In the genomic region with DNA sequence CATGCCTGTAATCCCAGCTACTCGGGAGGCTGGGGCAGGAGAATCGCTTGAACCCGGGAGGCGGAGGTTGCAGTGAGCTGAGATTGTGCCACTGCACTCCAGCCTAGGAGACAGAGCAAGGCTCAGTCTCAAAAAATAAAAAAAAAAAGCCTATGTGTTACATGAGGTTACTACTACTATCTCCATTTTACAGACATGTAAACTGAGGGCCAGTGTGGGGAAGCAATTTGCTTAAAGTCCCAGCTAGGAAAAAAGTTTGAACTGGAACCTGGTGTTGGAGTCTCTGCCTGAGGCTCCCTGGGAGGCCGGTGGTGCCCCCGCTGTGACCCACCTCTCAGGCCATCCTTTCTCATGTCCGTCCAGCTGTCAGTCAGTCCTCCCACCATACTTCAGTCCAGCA, we compare ENCODE assay signal across 3 cellular contexts.
TF ChIP-seq lines count a peak whose summit lies in the region.

No MANE protein-coding gene starts in this region.

TF ChIP-seq in A549, 52 proteins besides CTCF, POLR2A, EP300 and RAD21:
- TF ChIP-seq CHD2 (IDR thresholded peaks at IDR 0.05; ENCODE audit: low read length, partially characterized antibody): no peak
- peak; percentile 76 for TF ChIP-seq KDM1A (IDR thresholded peaks at IDR 0.05; ENCODE audit: low read depth)
- no peak for TF ChIP-seq ZSCAN20 (CRISPR knock-in tag; IDR thresholded peaks at IDR 0.05)

TF ChIP-seq in K562, 482 proteins besides CTCF, POLR2A, EP300 and RAD21:
- TF ChIP-seq, protein P1, sequence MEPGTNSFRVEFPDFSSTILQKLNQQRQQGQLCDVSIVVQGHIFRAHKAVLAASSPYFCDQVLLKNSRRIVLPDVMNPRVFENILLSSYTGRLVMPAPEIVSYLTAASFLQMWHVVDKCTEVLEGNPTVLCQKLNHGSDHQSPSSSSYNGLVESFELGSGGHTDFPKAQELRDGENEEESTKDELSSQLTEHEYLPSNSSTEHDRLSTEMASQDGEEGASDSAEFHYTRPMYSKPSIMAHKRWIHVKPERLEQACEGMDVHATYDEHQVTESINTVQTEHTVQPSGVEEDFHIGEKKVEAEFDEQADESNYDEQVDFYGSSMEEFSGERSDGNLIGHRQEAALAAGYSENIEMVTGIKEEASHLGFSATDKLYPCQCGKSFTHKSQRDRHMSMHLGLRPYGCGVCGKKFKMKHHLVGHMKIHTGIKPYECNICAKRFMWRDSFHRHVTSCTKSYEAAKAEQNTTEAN (CRISPR knock-in tag; IDR thresholded peaks at IDR 0.05): no peak
- TF ChIP-seq SRSF1 (IDR thresholded peaks at IDR 0.05; ENCODE audit: low read depth, low read length): no peak
- 0 out of 2 replicates have a peak, but pooled peaks have one; percentile 25 for TF ChIP-seq BCOR (IDR thresholded peaks at IDR 0.05)
- TF ChIP-seq RBM25 (IDR thresholded peaks at IDR 0.05; ENCODE audit: low read depth, low read length, severe bottlenecking): peak; percentile 35
- TF ChIP-seq NCOA1 (IDR thresholded peaks at IDR 0.05; ENCODE audit: low read depth): no peak

TF ChIP-seq in SK-N-SH treated with all-trans-retinoic acid at 6 μM for 48 hours, 23 proteins besides CTCF, POLR2A, EP300 and RAD21:
- TF ChIP-seq ZFP3 (CRISPR knock-in tag; IDR thresholded peaks at IDR 0.05) (no peak), ZNF565 (CRISPR knock-in tag; conservative IDR thresholded peaks at IDR 0.05; ENCODE audit: low read depth) (no peak), CSRNP3 (CRISPR knock-in tag; IDR thresholded peaks at IDR 0.05) (no peak), OSR1 (CRISPR knock-in tag; IDR thresholded peaks at IDR 0.05) (no peak), PATZ1 (CRISPR knock-in tag; IDR thresholded peaks at IDR 0.05; ENCODE audit: borderline replicate concordance) (no peak), ZNF8 (CRISPR knock-in tag; IDR thresholded peaks at IDR 0.05) (no peak), ZFP30 (CRISPR knock-in tag; IDR thresholded peaks at IDR 0.05) (no peak), ESRRG (CRISPR knock-in tag; IDR thresholded peaks at IDR 0.05) (no peak), BACH2 (CRISPR knock-in tag; IDR thresholded peaks at IDR 0.05; ENCODE audit: borderline replicate concordance) (no peak), SNAI2 (CRISPR knock-in tag; IDR thresholded peaks at IDR 0.05) (no peak), ARNTL (CRISPR knock-in tag; IDR thresholded peaks at IDR 0.05; ENCODE audit: borderline replicate concordance, low read depth) (no peak), ZC3H10 (CRISPR knock-in tag; IDR thresholded peaks at IDR 0.05) (no peak), RARB (CRISPR knock-in tag; IDR thresholded peaks at IDR 0.05) (no peak)
- TF ChIP-seq, protein P2, sequence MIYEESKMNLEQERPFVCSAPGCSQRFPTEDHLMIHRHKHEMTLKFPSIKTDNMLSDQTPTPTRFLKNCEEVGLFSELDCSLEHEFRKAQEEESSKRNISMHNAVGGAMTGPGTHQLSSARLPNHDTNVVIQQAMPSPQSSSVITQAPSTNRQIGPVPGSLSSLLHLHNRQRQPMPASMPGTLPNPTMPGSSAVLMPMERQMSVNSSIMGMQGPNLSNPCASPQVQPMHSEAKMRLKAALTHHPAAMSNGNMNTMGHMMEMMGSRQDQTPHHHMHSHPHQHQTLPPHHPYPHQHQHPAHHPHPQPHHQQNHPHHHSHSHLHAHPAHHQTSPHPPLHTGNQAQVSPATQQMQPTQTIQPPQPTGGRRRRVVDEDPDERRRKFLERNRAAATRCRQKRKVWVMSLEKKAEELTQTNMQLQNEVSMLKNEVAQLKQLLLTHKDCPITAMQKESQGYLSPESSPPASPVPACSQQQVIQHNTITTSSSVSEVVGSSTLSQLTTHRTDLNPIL (CRISPR knock-in tag; IDR thresholded peaks at IDR 0.05; ENCODE audit: low read depth): no peak
- TF ChIP-seq, protein P3, sequence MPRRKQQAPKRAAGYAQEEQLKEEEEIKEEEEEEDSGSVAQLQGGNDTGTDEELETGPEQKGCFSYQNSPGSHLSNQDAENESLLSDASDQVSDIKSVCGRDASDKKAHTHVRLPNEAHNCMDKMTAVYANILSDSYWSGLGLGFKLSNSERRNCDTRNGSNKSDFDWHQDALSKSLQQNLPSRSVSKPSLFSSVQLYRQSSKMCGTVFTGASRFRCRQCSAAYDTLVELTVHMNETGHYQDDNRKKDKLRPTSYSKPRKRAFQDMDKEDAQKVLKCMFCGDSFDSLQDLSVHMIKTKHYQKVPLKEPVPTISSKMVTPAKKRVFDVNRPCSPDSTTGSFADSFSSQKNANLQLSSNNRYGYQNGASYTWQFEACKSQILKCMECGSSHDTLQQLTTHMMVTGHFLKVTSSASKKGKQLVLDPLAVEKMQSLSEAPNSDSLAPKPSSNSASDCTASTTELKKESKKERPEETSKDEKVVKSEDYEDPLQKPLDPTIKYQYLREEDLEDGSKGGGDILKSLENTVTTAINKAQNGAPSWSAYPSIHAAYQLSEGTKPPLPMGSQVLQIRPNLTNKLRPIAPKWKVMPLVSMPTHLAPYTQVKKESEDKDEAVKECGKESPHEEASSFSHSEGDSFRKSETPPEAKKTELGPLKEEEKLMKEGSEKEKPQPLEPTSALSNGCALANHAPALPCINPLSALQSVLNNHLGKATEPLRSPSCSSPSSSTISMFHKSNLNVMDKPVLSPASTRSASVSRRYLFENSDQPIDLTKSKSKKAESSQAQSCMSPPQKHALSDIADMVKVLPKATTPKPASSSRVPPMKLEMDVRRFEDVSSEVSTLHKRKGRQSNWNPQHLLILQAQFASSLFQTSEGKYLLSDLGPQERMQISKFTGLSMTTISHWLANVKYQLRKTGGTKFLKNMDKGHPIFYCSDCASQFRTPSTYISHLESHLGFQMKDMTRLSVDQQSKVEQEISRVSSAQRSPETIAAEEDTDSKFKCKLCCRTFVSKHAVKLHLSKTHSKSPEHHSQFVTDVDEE (CRISPR knock-in tag; IDR thresholded peaks at IDR 0.05): no peak
- TF ChIP-seq, protein P4, sequence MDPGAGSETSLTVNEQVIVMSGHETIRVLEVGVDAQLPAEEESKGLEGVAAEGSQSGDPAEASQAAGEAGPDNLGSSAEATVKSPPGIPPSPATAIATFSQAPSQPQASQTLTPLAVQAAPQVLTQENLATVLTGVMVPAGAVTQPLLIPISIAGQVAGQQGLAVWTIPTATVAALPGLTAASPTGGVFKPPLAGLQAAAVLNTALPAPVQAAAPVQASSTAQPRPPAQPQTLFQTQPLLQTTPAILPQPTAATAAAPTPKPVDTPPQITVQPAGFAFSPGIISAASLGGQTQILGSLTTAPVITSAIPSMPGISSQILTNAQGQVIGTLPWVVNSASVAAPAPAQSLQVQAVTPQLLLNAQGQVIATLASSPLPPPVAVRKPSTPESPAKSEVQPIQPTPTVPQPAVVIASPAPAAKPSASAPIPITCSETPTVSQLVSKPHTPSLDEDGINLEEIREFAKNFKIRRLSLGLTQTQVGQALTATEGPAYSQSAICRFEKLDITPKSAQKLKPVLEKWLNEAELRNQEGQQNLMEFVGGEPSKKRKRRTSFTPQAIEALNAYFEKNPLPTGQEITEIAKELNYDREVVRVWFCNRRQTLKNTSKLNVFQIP (CRISPR knock-in tag; IDR thresholded peaks at IDR 0.05; ENCODE audit: borderline replicate concordance, low read depth): no peak
TF ChIP-seq in SK-N-SH treated with all-trans-retinoic acid at 6 μM for 48 hours: peak in this region for 0.
